In the genomic region with DNA sequence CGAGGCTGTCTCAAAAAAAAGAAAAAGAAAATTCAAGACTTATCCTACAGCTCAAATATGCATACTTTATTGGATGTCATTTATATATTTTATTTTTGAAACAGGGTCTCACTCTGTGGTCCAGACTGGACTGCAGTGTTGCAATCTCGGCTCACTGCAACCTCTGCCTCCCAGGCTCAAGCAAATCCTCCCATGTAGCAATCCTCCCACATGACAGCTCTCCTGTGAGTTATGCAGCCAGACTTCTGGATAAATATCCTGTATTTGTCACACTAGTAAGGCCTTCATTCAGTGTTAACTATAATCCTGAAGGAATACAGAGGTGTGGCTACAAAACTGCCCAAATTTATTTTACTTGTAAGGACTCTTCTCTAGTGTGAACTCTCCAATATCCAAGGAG, we compare ENCODE assay signal across 17 cellular contexts. TPM values are rescaled to one million over a fixed set of nuclear protein-coding genes. Genes with fewer than 3 reads are reported as not detected.
DNase-seq lines count a peak whose midpoint lies in the region; ATAC-seq, FAIRE-seq and TF ChIP-seq lines count a peak whose summit lies in the region.
"Had no signal": no experiment of that assay in that cellular context is flagged by ENCODE, and none has a peak within 500 bp of the region (broad histone marks: within the 10 kb centered on the region; RNA-seq: fewer than 3 reads in every experiment).

No MANE protein-coding gene starts in this region.

- no peak overlapping the region for H4K12ac ChIP-seq in trophoblast cell (ENCODE audit: low read depth, low read length)

- no peak overlapping the region for H3K4me3 Mint-ChIP-seq in chondrocyte (ENCODE audit: unreplicated experiment)
- H3K4me3 Mint-ChIP-seq: CD8-positive, alpha-beta T cell; GM23338 had no signal

- peak overlapping the region; percentile 33 for H3K27ac Mint-ChIP-seq in chondrocyte (ENCODE audit: unreplicated experiment)
- H3K27ac Mint-ChIP-seq: CD8-positive, alpha-beta T cell; GM23338; IgD-negative memory B cell had no signal

- H2BK5ac ChIP-seq in trophoblast cell (ENCODE audit: low read depth, low read length, poor library complexity): no peak overlapping the region

- peaks cover 16% of the 10 kb centered on the region in 2 experiments for H3K4me1 ChIP-seq in trophoblast cell (ENCODE audit: control insufficient read depth in 1 of 2, insufficient read depth in 2 of 2, low read length in 2 of 2)
- H3K4me1 ChIP-seq: BE2C had no signal

- no peaks in the 10 kb centered on the region for H3K9me3 Mint-ChIP-seq in chondrocyte (ENCODE audit: low read depth)
- H3K9me3 Mint-ChIP-seq: CD8-positive, alpha-beta T cell; GM23338 had no signal

- no peak overlapping the region for H3K4me3 ChIP-seq in fibroblast of villous mesenchyme (ENCODE audit: low read depth, low read length)
- no peak overlapping the region for H3K4me3 ChIP-seq in trophoblast cell (ENCODE audit: low read depth, low read length)
- H3K4me3 ChIP-seq: GM23338, SK-N-MC had no signal

- no peak for FAIRE-seq in H54 (lab: Jason Lieb, UNC)

- H2AK5ac ChIP-seq in trophoblast cell (ENCODE audit: low read length): no peak overlapping the region

- no peak overlapping the region for H3K9ac ChIP-seq in trophoblast cell (ENCODE audit: low read length)

- peaks cover 15% of the 10 kb centered on the region for H3K79me1 ChIP-seq in trophoblast cell (ENCODE audit: low read length)

- no peak for TF ChIP-seq POLR2A in H54 (IDR thresholded peaks at IDR 0.05; ENCODE audit: low read depth, low read length)

- no peak overlapping the region for H2BK120ac ChIP-seq in trophoblast cell (ENCODE audit: insufficient read depth, low read length, poor library complexity)

- no peak overlapping the region for H3K4me2 ChIP-seq in trophoblast cell (ENCODE audit: low read length)
- H3K4me2 ChIP-seq: GM23338 had no signal

- no CpG with 5 or more reads among the region's 2 CpGs for WGBS in trophoblast cell (ENCODE audit: extremely low coverage, insufficient coverage, insufficient read length)

- no peak overlapping the region for H3K18ac ChIP-seq in trophoblast cell (ENCODE audit: low read length)

- no peak overlapping the region for H4K8ac ChIP-seq in trophoblast cell (ENCODE audit: low read depth, low read length)

- H2BK12ac ChIP-seq in trophoblast cell (ENCODE audit: low read length): no peak overlapping the region

- H4K91ac ChIP-seq in trophoblast cell (ENCODE audit: low read depth, low read length): no peak overlapping the region

- no peak overlapping the region for H3K23ac ChIP-seq in trophoblast cell (ENCODE audit: low read length)

- H3K4ac ChIP-seq in trophoblast cell (ENCODE audit: low read depth, low read length): no peak overlapping the region

- TF ChIP-seq CTCF in chondrocyte (IDR thresholded peaks at IDR 0.05) (no peak), fibroblast of villous mesenchyme (IDR thresholded peaks at IDR 0.05; ENCODE audit: insufficient read depth, low read depth, low read length) (no peak)

- no peaks in the 10 kb centered on the region for H3K27me3 Mint-ChIP-seq in chondrocyte (ENCODE audit: low read depth)
- H3K27me3 Mint-ChIP-seq: IgD-negative memory B cell had no signal

- peaks cover 15% of the 10 kb centered on the region for H3K36me3 Mint-ChIP-seq in chondrocyte (ENCODE audit: low read depth)

- H3K79me2 ChIP-seq in trophoblast cell (ENCODE audit: control insufficient read depth, insufficient read depth, low read length, poor library complexity): peaks cover 1% of the 10 kb centered on the region

- H3K27ac ChIP-seq in trophoblast cell (ENCODE audit: low read depth, low read length): no peak overlapping the region
- H3K27ac ChIP-seq: SK-N-MC had no signal

- H3K36me3 ChIP-seq in trophoblast cell (ENCODE audit: control insufficient read depth in 1 of 2, insufficient read depth in 2 of 2, low read length in 2 of 2): peaks cover 21 to 34% of the 10 kb centered on the region in 2 experiments

- DNase-seq in NCI-H226 (peak; percentile 36), chondrocyte (ENCODE audit: low spot score) (no peak), fibroblast of villous mesenchyme (ENCODE audit: low read depth) (peak; percentile 80), trophoblast cell (peak; percentile 67 to 78), HCEC 1CT (no peak), H54 (ENCODE audit: insufficient read length, low spot score) (no peak)
- no peak for DNase-seq in stimulated activated CD4-positive, alpha-beta T cell treated with anti-CD3 and anti-CD28 coated beads, Interleukin-4, amount 100 ng/mL, for 24 hours
- DNase-seq: BE2C; CD8-positive, alpha-beta T cell; GF-D8; NCI-H1436; NCI-H82 had no signal

- no peak overlapping the region for H2AFZ ChIP-seq in trophoblast cell (ENCODE audit: insufficient read depth, low read length, poor library complexity)
- H2AFZ ChIP-seq: GM23338 had no signal

- no peak for ATAC-seq in HG03095 (IDR thresholded peaks at IDR 0.05; ENCODE audit: unreplicated experiment)
- ATAC-seq: CD8-positive, alpha-beta T cell; GM23338; Right ventricle myocardium inferior had no signal

- peaks cover 46% of the 10 kb centered on the region for H3K4me1 Mint-ChIP-seq in chondrocyte (ENCODE audit: low read depth)

- no peaks in the 10 kb centered on the region for H3K27me3 ChIP-seq in trophoblast cell (ENCODE audit: insufficient read depth, low read length)
- H3K27me3 ChIP-seq: BE2C had no signal

- H3K14ac ChIP-seq in trophoblast cell (ENCODE audit: low read length): no peak overlapping the region

- no peaks in the 10 kb centered on the region for H3K9me3 ChIP-seq in trophoblast cell (ENCODE audit: insufficient read depth, low read depth, low read length)
- H3K9me3 ChIP-seq: BE2C had no signal

RNA-seq across cellular contexts. Expression of gene ZNF552, which starts 7.2 kb away (rescaled TPM):
- 3.6 to 5.5 TPM (median 3.7 TPM) in 3 replicates for total RNA-seq in chondrocyte
- total RNA-seq in fibroblast of villous mesenchyme: 7.4 and 12.1 TPM in 2 replicates
- 12.1 and 12.7 TPM in 2 replicates for polyA plus RNA-seq in trophoblast cell (2013)

RNA-seq across cellular contexts. Expression of gene ZNF587B, which starts 22.6 kb away (rescaled TPM):
- total RNA-seq in chondrocyte (6.9 to 14.5 TPM (median 8.0 TPM) in 3 replicates), fibroblast of villous mesenchyme (25.1 and 28.1 TPM in 2 replicates)
- polyA plus RNA-seq in trophoblast cell (2013): 7.5 and 8.0 TPM in 2 replicates

RNA-seq across cellular contexts. Expression of gene ZNF586, which starts 38.1 kb away (rescaled TPM):
- total RNA-seq in chondrocyte (9.8 to 14.7 TPM (median 10.7 TPM) in 3 replicates), fibroblast of villous mesenchyme (12.2 and 22.9 TPM in 2 replicates)
- polyA plus RNA-seq in trophoblast cell (2013): 4.7 and 4.8 TPM in 2 replicates

RNA-seq across cellular contexts. Expression of gene ZNF587, which starts 42.1 kb away (rescaled TPM):
- total RNA-seq in chondrocyte (27.1 to 39.9 TPM (median 30.8 TPM) in 3 replicates), fibroblast of villous mesenchyme (22.2 and 29.8 TPM in 2 replicates)
- 18.5 and 19.9 TPM in 2 replicates for polyA plus RNA-seq in trophoblast cell (2013)

Comparison
In these comparisons a context has a peak if more than half of its experiments do, and no peak if none do; other contexts are left out.
1. DNase-seq: peak in NCI-H226 (single experiment), fibroblast of villous mesenchyme (single experiment) and trophoblast cell (2 of 2); none in chondrocyte (single experiment), HCEC 1CT (single experiment), stimulated activated CD4-positive, alpha-beta T cell treated with anti-CD3 and anti-CD28 coated beads, Interleukin-4, amount 100 ng/mL, for 24 hours (single experiment) and H54 (single experiment).